1 cellular context compared by ENCODE assay signal in genomic region chr1:119147626-119148180, GRCh38.
TF ChIP-seq lines count a peak whose summit lies in the region.

No MANE protein-coding gene starts in this region.

TF ChIP-seq in K562, 482 proteins besides CTCF, POLR2A, EP300 and RAD21 (continued from another document):
- TF ChIP-seq ZBTB33 (CRISPR knock-in tag; IDR thresholded peaks at IDR 0.05) (no peak), ELF2 (CRISPR knock-in tag; IDR thresholded peaks at IDR 0.05) (no peak), PBX2 (CRISPR knock-in tag; IDR thresholded peaks at IDR 0.05; ENCODE audit: low read depth) (no peak), PBX2 (tag; conservative IDR thresholded peaks at IDR 0.05; ENCODE audit: low read depth) (peak; percentile 71), MEIS2 (IDR thresholded peaks at IDR 0.05; ENCODE audit: partially characterized antibody) (peak; percentile 80), TFAM (CRISPR knock-in tag; conservative IDR thresholded peaks at IDR 0.05) (no peak), CEBPG (CRISPR knock-in tag; IDR thresholded peaks at IDR 0.05) (no peak), CEBPG (tag; conservative IDR thresholded peaks at IDR 0.05 in 1 of 2, IDR thresholded peaks at IDR 0.05 in 1 of 2) (peak in 1 of 2 experiments; percentile 63; a peak in 2 of 4 replicates), GMEB1 (CRISPR knock-in tag; IDR thresholded peaks at IDR 0.05) (no peak), XRCC5 (IDR thresholded peaks at IDR 0.05; ENCODE audit: low read depth, low read length) (no peak), PREB (CRISPR knock-in tag; IDR thresholded peaks at IDR 0.05) (no peak), CBX3 (IDR thresholded peaks at IDR 0.05; ENCODE audit: borderline replicate concordance in 1 of 2, low read length in 2 of 2) (no peak), GABPB2 (CRISPR knock-in tag; conservative IDR thresholded peaks at IDR 0.05) (no peak), ZSCAN29 (IDR thresholded peaks at IDR 0.05) (no peak)
- TF ChIP-seq, protein P1, sequence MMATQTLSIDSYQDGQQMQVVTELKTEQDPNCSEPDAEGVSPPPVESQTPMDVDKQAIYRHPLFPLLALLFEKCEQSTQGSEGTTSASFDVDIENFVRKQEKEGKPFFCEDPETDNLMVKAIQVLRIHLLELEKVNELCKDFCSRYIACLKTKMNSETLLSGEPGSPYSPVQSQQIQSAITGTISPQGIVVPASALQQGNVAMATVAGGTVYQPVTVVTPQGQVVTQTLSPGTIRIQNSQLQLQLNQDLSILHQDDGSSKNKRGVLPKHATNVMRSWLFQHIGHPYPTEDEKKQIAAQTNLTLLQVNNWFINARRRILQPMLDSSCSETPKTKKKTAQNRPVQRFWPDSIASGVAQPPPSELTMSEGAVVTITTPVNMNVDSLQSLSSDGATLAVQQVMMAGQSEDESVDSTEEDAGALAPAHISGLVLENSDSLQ (IDR thresholded peaks at IDR 0.05) = peak; percentile 26; the same call in 1 of the 2 replicates
- TF ChIP-seq, protein P2, sequence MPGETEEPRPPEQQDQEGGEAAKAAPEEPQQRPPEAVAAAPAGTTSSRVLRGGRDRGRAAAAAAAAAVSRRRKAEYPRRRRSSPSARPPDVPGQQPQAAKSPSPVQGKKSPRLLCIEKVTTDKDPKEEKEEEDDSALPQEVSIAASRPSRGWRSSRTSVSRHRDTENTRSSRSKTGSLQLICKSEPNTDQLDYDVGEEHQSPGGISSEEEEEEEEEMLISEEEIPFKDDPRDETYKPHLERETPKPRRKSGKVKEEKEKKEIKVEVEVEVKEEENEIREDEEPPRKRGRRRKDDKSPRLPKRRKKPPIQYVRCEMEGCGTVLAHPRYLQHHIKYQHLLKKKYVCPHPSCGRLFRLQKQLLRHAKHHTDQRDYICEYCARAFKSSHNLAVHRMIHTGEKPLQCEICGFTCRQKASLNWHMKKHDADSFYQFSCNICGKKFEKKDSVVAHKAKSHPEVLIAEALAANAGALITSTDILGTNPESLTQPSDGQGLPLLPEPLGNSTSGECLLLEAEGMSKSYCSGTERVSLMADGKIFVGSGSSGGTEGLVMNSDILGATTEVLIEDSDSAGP (CRISPR knock-in tag; IDR thresholded peaks at IDR 0.05) = no peak
